Comparison of ENCODE assay signal across 18 cellular contexts in the genomic region with DNA sequence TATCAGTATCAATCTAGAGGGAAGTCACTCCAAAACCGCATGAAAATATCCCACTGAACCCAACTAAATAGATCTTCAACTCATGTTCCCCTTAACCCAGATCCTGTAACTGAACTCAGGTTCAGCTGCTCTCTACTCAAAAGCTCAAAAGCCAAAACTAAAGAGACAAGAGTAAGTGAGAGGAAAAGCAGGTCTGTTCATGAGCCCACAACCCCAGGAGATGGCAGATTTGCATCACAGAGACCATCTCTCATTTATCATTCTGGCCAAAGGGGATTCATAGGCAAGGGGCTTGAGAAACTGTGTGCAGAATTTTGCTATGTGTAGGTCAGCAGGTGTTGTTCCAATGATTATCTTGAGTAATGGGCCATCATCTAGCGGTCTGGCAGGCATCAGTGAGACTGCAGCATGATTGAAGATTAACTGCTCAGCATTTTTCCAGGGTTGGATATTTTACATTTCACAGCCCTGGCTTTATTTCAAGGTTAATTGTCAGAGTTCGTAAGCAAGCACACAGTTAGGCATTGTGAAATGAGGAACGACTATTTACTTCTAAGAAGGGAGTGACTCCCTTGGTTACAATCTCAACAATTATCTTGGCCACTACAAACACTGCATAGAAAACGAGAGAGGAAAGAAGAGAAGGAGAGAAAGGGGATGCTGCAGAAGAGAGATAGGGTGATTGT.
A peak's percentile ranks its signal among the peaks of the same experiment; 100 is the strongest.
DNase-seq lines count a peak whose midpoint lies in the region; ATAC-seq, FAIRE-seq and TF ChIP-seq lines count a peak whose summit lies in the region.
"Had no signal": no experiment of that assay in that cellular context is flagged by ENCODE, and none has a peak within 500 bp of the region (broad histone marks: within the 10 kb centered on the region; RNA-seq: fewer than 3 reads in every experiment).

No MANE protein-coding gene starts in this region.

- DNase-seq in DMS53 (lab: John Stamatoyannopoulos, UW) (peak; percentile 8), DMS53 treated with DMSO at 0.1 percent for 48 hours (lab: John Stamatoyannopoulos, UW; ENCODE audit: unreplicated experiment) (no peak), NCI-H748 (lab: John Stamatoyannopoulos, UW; ENCODE audit: unreplicated experiment) (peak; percentile 76), H1 (ENCODE audit: low read depth in 1 of 2, low spot score in 2 of 2) (no peak), retina (peak; percentile 9)
- DNase-seq in stimulated activated CD4-positive, alpha-beta T cell treated with anti-CD3 and anti-CD28 coated beads, Interleukin-4, amount 100 ng/mL, for 24 hours, result no peak
- no peak for DNase-seq in CD8-positive, alpha-beta T cell
- DNase-seq: activated CD4-positive, CD25-positive, alpha-beta regulatory T cell treated with anti-CD3 and anti-CD28 coated beads, Interleukin-2, amount 50 U/mL, for 72 hours; activated T-cell treated with anti-CD3 and anti-CD28 coated beads, Interleukin-2, amount 50 U/mL, for 24 hours; Caco-2; esophagus squamous epithelium; immature natural killer cell; Kasumi-1; NCI-H526 treated with DMSO at 0.1 percent for 48 hours; posterior cingulate gyrus; stimulated activated CD8-positive, alpha-beta memory T cell treated with anti-CD3 and anti-CD28 coated beads, Interleukin-4, amount 100 ng/mL, for 48 hours had no signal

- no peak overlapping the region for H3K4ac ChIP-seq in H1 (replicated peaks; ENCODE audit: insufficient read length, low read depth, low read length)

- H3K4me3 Mint-ChIP-seq in CD8-positive, alpha-beta T cell, result no peak overlapping the region
- H3K4me3 Mint-ChIP-seq: activated T-cell treated with anti-CD3 and anti-CD28 coated beads, Interleukin-2, amount 50 U/mL, for 24 hours; immature natural killer cell had no signal

- H3K23ac ChIP-seq in H1 (ENCODE audit: insufficient read length), result no peak overlapping the region

- no peaks in the 10 kb centered on the region for H3K79me2 ChIP-seq in H1 (ENCODE audit: control insufficient read depth in 1 of 2, insufficient read depth in 2 of 2, low read length in 2 of 2)

- H4K91ac ChIP-seq in H1 (replicated peaks; ENCODE audit: insufficient read length, low read length), result no peak overlapping the region

- H2BK12ac ChIP-seq in H1 (ENCODE audit: low read depth, low read length), result no peak overlapping the region

- no peaks in the 10 kb centered on the region for H4K20me1 ChIP-seq in H1 (replicated peaks in 1 of 2; ENCODE audit: control insufficient read depth in 1 of 2, insufficient read depth in 2 of 2, low read length in 2 of 2)

- no peaks in the 10 kb centered on the region for H3K36me3 Mint-ChIP-seq in CD8-positive, alpha-beta T cell
- H3K36me3 Mint-ChIP-seq: immature natural killer cell had no signal

- no peak overlapping the region for H4K5ac ChIP-seq in H1 (ENCODE audit: insufficient read length, low read depth, low read length)

- H3K79me1 ChIP-seq in H1 (ENCODE audit: low read depth, low read length), result no peaks in the 10 kb centered on the region

- 79% methylated on average over 5 of the region's 5 CpGs; no CpG with 5 or more reads in 1 of the 2 experiments for WGBS in H1 (ENCODE audit: extremely low coverage in 1 of 2, insufficient coverage in 1 of 2, insufficient read length in 1 of 2, insufficient replicate concordance in 2 of 2, low coverage in 1 of 2, low lambda C conversion rate in 2 of 2, missing lambda C conversion rate in 1 of 2), 2 experiments

- TF ChIP-seq POLR2A in H1 (IDR thresholded peaks at IDR 0.05; ENCODE audit: control extremely low read depth in 1 of 2, low read depth in 2 of 2, low read length in 2 of 2), result no peak

- ATAC-seq in HG03442 (IDR thresholded peaks at IDR 0.05; ENCODE audit: unreplicated experiment), result no peak
- ATAC-seq in CD8-positive, alpha-beta T cell, result no peak

- no peak overlapping the region for H3K56ac ChIP-seq in H1 (replicated peaks; ENCODE audit: insufficient read length, low read depth, low read length)

- no peak overlapping the region for H2BK20ac ChIP-seq in H1 (ENCODE audit: low read length)

- no peaks in the 10 kb centered on the region for H3K27me3 Mint-ChIP-seq in CD8-positive, alpha-beta T cell (ENCODE audit: low read depth)
- H3K27me3 Mint-ChIP-seq: activated T-cell treated with anti-CD3 and anti-CD28 coated beads, Interleukin-2, amount 50 U/mL, for 24 hours had no signal

- no peak overlapping the region for H3K4me2 ChIP-seq in H1 (ENCODE audit: insufficient read depth in 1 of 2, low read depth in 2 of 2, low read length in 2 of 2)

- 0 out of 4 replicates have a peak, but pooled peaks of 1 of the 3 experiments have one; percentile 15 for TF ChIP-seq CTCF in H1 (IDR thresholded peaks at IDR 0.05; ENCODE audit: control extremely low read depth in 1 of 3, insufficient read depth in 1 of 3, low read depth in 1 of 3, low read length in 3 of 3)
- TF ChIP-seq CTCF in CD8-positive, alpha-beta T cell (IDR thresholded peaks at IDR 0.05), result no peak

- H4K8ac ChIP-seq in H1 (ENCODE audit: extremely low read depth, insufficient read depth, low read length), result no peak overlapping the region

- H3K9me3 ChIP-seq in H1 (ENCODE audit: insufficient read depth in 2 of 2, low read depth in 1 of 2, low read length in 1 of 2), result no peaks in the 10 kb centered on the region
- no peaks in the 10 kb centered on the region for H3K9me3 ChIP-seq in CD8-positive, alpha-beta T cell (ENCODE audit: low read length)
- H3K9me3 ChIP-seq: Caco-2, esophagus squamous epithelium had no signal

- H3K4me3 ChIP-seq in H1 (ENCODE audit: extremely low read depth in 1 of 4, insufficient read depth in 2 of 4, low read depth in 3 of 4, low read length in 4 of 4), result no peak overlapping the region
- no peak overlapping the region for H3K4me3 ChIP-seq in CD8-positive, alpha-beta T cell (ENCODE audit: low read depth, low read length)
- H3K4me3 ChIP-seq: coronary artery, esophagus squamous epithelium had no signal

- no peaks in the 10 kb centered on the region for H3K27me3 ChIP-seq in H1 (replicated peaks in 1 of 4; ENCODE audit: control insufficient read depth in 3 of 4, extremely low read depth in 1 of 4, insufficient read depth in 3 of 4, low read length in 3 of 4)
- H3K27me3 ChIP-seq in CD8-positive, alpha-beta T cell (ENCODE audit: insufficient read depth, low read length), result no peaks in the 10 kb centered on the region
- H3K27me3 ChIP-seq: esophagus squamous epithelium had no signal

- H2BK15ac ChIP-seq in H1 (ENCODE audit: low read length), result no peak overlapping the region

- peaks cover 0 to 12% (median 11%) of the 10 kb centered on the region in 4 experiments; a peak in 5 of 7 replicates for H3K4me1 ChIP-seq in H1 (replicated peaks in 1 of 4; ENCODE audit: control insufficient read depth in 3 of 4, insufficient read depth in 4 of 4, low read length in 3 of 4)
- H3K4me1 ChIP-seq in CD8-positive, alpha-beta T cell (ENCODE audit: insufficient read depth, low read length), result no peaks in the 10 kb centered on the region
- H3K4me1 ChIP-seq: Caco-2, esophagus squamous epithelium had no signal

- H3K36me3 ChIP-seq in H1 (ENCODE audit: control insufficient read depth in 2 of 4, insufficient read depth in 4 of 4, low read length in 3 of 4), result no peaks in the 10 kb centered on the region
- no peaks in the 10 kb centered on the region for H3K36me3 ChIP-seq in CD8-positive, alpha-beta T cell (ENCODE audit: insufficient read depth, low read length)
- H3K36me3 ChIP-seq: esophagus squamous epithelium had no signal

- intact Hi-C loops in CD8-positive, alpha-beta T cell (cut with DNase I, micrococcal nuclease), result no loop called here

- H3K23me2 ChIP-seq in H1 (ENCODE audit: low read depth, low read length), result no peaks in the 10 kb centered on the region

- no peak overlapping the region for H2BK120ac ChIP-seq in H1 (replicated peaks; ENCODE audit: low read depth, low read length)

- no peaks in the 10 kb centered on the region for H3K4me1 Mint-ChIP-seq in CD8-positive, alpha-beta T cell (ENCODE audit: low read depth)
- H3K4me1 Mint-ChIP-seq: immature natural killer cell had no signal

- no peak overlapping the region for H3K27ac ChIP-seq in H1 (ENCODE audit: low read depth, low read length)
- no peak overlapping the region for H3K27ac ChIP-seq in CD8-positive, alpha-beta T cell (ENCODE audit: low read depth, low read length)
- H3K27ac ChIP-seq: coronary artery, esophagus squamous epithelium had no signal

- peaks cover 8% of the 10 kb centered on the region for H3K9me3 Mint-ChIP-seq in CD8-positive, alpha-beta T cell

- H3K27ac Mint-ChIP-seq in CD8-positive, alpha-beta T cell, result no peak overlapping the region
- H3K27ac Mint-ChIP-seq: activated T-cell treated with anti-CD3 and anti-CD28 coated beads, Interleukin-2, amount 50 U/mL, for 24 hours; immature natural killer cell had no signal

- no peak for FAIRE-seq in H1 (lab: Jason Lieb, UNC)

- no peak overlapping the region for H3K9ac ChIP-seq in H1 (replicated peaks in 1 of 4; ENCODE audit: extremely low read depth in 1 of 4, low read depth in 3 of 4, low read length in 3 of 4)

- no peak overlapping the region for H3K14ac ChIP-seq in H1 (ENCODE audit: insufficient read length)

- peak overlapping the region; percentile 60 for H2AFZ ChIP-seq in H1 (ENCODE audit: low read length)

- H3K18ac ChIP-seq in H1 (ENCODE audit: extremely low read depth, low read length), result no peak overlapping the region

- H2AK5ac ChIP-seq in H1 (ENCODE audit: low read depth, low read length), result no peak overlapping the region

- TF ChIP-seq RAD21 in H1 (IDR thresholded peaks at IDR 0.05 in 1 of 2, conservative IDR thresholded peaks at IDR 0.05 in 1 of 2; ENCODE audit: low read depth in 2 of 2, low read length in 2 of 2), result peak; percentile 63 to 68

- CTCF ChIA-PET in H1 (lab: Charles Lee; ENCODE audit: partially characterized antibody), result interaction anchor here (0.7 kb wide), 1 partner anchor 198 kb away, joined by 3 read pairs; no protein-coding TSS in a partner anchor
- CTCF ChIA-PET in CD8-positive, alpha-beta T cell (lab: Charles Lee), result no interaction called here

- POLR2A ChIA-PET in H1 (lab: Charles Lee; ENCODE audit: partially characterized antibody), result no interaction called here
- POLR2A ChIA-PET in CD8-positive, alpha-beta T cell (lab: Charles Lee), result no interaction called here

- H2BK5ac ChIP-seq in H1 (ENCODE audit: low read depth, low read length), result peak overlapping the region; percentile 7; the same call in 1 of the 2 replicates

- TF ChIP-seq EP300 in H1 (IDR thresholded peaks at IDR 0.05; ENCODE audit: borderline replicate concordance in 1 of 2, low read depth in 2 of 2, low read length in 2 of 2), result no peak

TF ChIP-seq in H1, 55 proteins besides CTCF, POLR2A, EP300 and RAD21 (continues in another document):
- no peak for TF ChIP-seq CEBPB (IDR thresholded peaks at IDR 0.05; ENCODE audit: low read depth, low read length)
- TF ChIP-seq TAF7 (optimal IDR thresholded peaks at IDR 0.05; ENCODE audit: borderline replicate concordance, low read depth, low read length), result no peak
- no peak for TF ChIP-seq CHD1 (IDR thresholded peaks at IDR 0.05; ENCODE audit: low read depth, low read length)
- no peak for TF ChIP-seq NANOG (IDR thresholded peaks at IDR 0.05; ENCODE audit: insufficient read depth, low read depth, low read length, poor library complexity, severe bottlenecking)
- no peak for TF ChIP-seq HDAC2 (IDR thresholded peaks at IDR 0.05; ENCODE audit: borderline replicate concordance in 1 of 2, low read depth in 2 of 2, low read length in 2 of 2)
- no peak for TF ChIP-seq KDM1A (IDR thresholded peaks at IDR 0.05; ENCODE audit: borderline replicate concordance, low read length)
- TF ChIP-seq POU5F1 (IDR thresholded peaks at IDR 0.05; ENCODE audit: low read depth, low read length), result no peak
- TF ChIP-seq ASH2L (IDR thresholded peaks at IDR 0.05; ENCODE audit: low read length), result no peak

Comparison
In these comparisons a context has a peak if more than half of its experiments do, and no peak if none do; other contexts are left out.
1. DNase-seq: peak in DMS53 (single experiment), NCI-H748 (single experiment) and retina (single experiment); none in DMS53 treated with DMSO at 0.1 percent for 48 hours (single experiment), H1 (0 of 2), stimulated activated CD4-positive, alpha-beta T cell treated with anti-CD3 and anti-CD28 coated beads, Interleukin-4, amount 100 ng/mL, for 24 hours (single experiment) and CD8-positive, alpha-beta T cell (0 of 7).